12 cellular contexts compared by ENCODE assay signal in genomic region chr1:234849824-234850223, GRCh38.
DNase-seq lines count a peak whose midpoint lies in the region; ATAC-seq and TF ChIP-seq lines count a peak whose summit lies in the region.
"Had no signal": no experiment of that assay in that cellular context is flagged by ENCODE, and none has a peak within 500 bp of the region (broad histone marks: within the 10 kb centered on the region; RNA-seq: fewer than 3 reads in every experiment).

No MANE protein-coding gene starts in this region.

- H3F3A ChIP-seq in SK-N-SH (replicated peaks; ENCODE audit: insufficient read depth): peaks cover 25% of the 10 kb centered on the region

- WGBS in SK-N-SH (ENCODE audit: low lambda C conversion rate): 96% methylated on average over 7 of the region's 7 CpGs
- 60 to 72% (median 65%) methylated on average over 7 of the region's 7 CpGs for WGBS in spleen, 5 donors

- no peak for ATAC-seq in SK-N-SH treated with all-trans-retinoic acid at 6 μM for 48 hours
- ATAC-seq: natural killer cell treated with Interleukin-12 subunit alpha and Interleukin-12 subunit beta and Interleukin-15 and Interleukin-18, amount 100 ng/mL, for 72 hours had no signal

- no peaks in the 10 kb centered on the region for H3K9me3 Mint-ChIP-seq in dendritic cell treated with granulocyte-macrophage colony-stimulating factor and Interleukin-4, amounts not matched to agents 40 ng/mL and 50 ng/mL, for 4 days

- POLR2A ChIA-PET in SK-N-SH (lab: Yijun Ruan, JAX): no interaction called here
- POLR2A ChIA-PET in OCI-LY7 (lab: Charles Lee): interaction anchor here (0.5 to 1.0 kb wide), 2 partner anchors 10 to 113 kb away, joined by 3 read pairs; no protein-coding TSS in a partner anchor

- H3K9me2 ChIP-seq in SK-N-SH (no peaks in the 10 kb centered on the region), OCI-LY7 (ENCODE audit: insufficient read depth, low read length) (no peaks in the 10 kb centered on the region)

- H3K27me3 ChIP-seq in SK-N-SH (ENCODE audit: insufficient read depth) (no peaks in the 10 kb centered on the region), spleen (replicated peaks in 1 of 7) (no peaks in the 10 kb centered on the region), uterus (no peaks in the 10 kb centered on the region), H7 (ENCODE audit: control insufficient read depth, insufficient read depth, low read length) (no peaks in the 10 kb centered on the region)

- TF ChIP-seq CTCF in SK-N-SH (IDR thresholded peaks at IDR 0.05): no peak
- no peak for TF ChIP-seq CTCF in OCI-LY7 (conservative IDR thresholded peaks at IDR 0.05; ENCODE audit: low read length)
- no peak for TF ChIP-seq CTCF in spleen (IDR thresholded peaks at IDR 0.05 in 8 of 11, conservative IDR thresholded peaks at IDR 0.05 in 3 of 11)
- TF ChIP-seq CTCF in uterus (IDR thresholded peaks at IDR 0.05): no peak

- peak overlapping the region; percentile 96 for H3K27ac Mint-ChIP-seq in dendritic cell treated with granulocyte-macrophage colony-stimulating factor and Interleukin-4, amounts not matched to agents 40 ng/mL and 50 ng/mL, for 4 days

- no peaks in the 10 kb centered on the region for H3K79me2 ChIP-seq in SK-N-SH (ENCODE audit: insufficient read depth)
- H3K79me2 ChIP-seq in OCI-LY7 (ENCODE audit: insufficient read depth, low read depth, low read length): no peaks in the 10 kb centered on the region

- H3K27ac ChIP-seq in SK-N-SH (ENCODE audit: low read depth in 2 of 2, low read length in 1 of 2) (peak overlapping the region in 1 of 2 experiments; percentile 57; a peak in 2 of 4 replicates), OCI-LY7 (ENCODE audit: low read depth, low read length, poor library complexity, severe bottlenecking) (no peak overlapping the region), spleen (peak overlapping the region in 7 of 8 donors; percentile 63 to 82 (median 78)), uterus (no peak overlapping the region)
- H3K27ac ChIP-seq: VCaP had no signal

- peaks cover 93% of the 10 kb centered on the region for H3K4me1 Mint-ChIP-seq in dendritic cell treated with granulocyte-macrophage colony-stimulating factor and Interleukin-4, amounts not matched to agents 40 ng/mL and 50 ng/mL, for 4 days (ENCODE audit: low read depth)

- no peaks in the 10 kb centered on the region for H3K36me3 Mint-ChIP-seq in dendritic cell treated with granulocyte-macrophage colony-stimulating factor and Interleukin-4, amounts not matched to agents 40 ng/mL and 50 ng/mL, for 4 days (ENCODE audit: low read depth)

- intact Hi-C loops in OCI-LY7 (cut with micrococcal nuclease; ENCODE audit: unreplicated experiment) (no loop called here), spleen (cut with DNase I; ENCODE audit: low total_unique reads) (loop anchor here (10.0 kb wide), 1 partner anchor 125 kb away; no protein-coding TSS in a partner anchor), uterus (cut with DNase I; ENCODE audit: low total_unique reads) (no loop called here)
- intact Hi-C loops in dendritic cell treated with granulocyte-macrophage colony-stimulating factor and Interleukin-4, amounts not matched to agents 40 ng/mL and 50 ng/mL, for 4 days (cut with micrococcal nuclease): loop anchor here (2.0 to 5.0 kb wide), 4 partner anchors 77 to 233 kb away; no protein-coding TSS in a partner anchor

- no peak overlapping the region for H3K4me3 Mint-ChIP-seq in dendritic cell treated with granulocyte-macrophage colony-stimulating factor and Interleukin-4, amounts not matched to agents 40 ng/mL and 50 ng/mL, for 4 days
- H3K4me3 Mint-ChIP-seq: natural killer cell treated with Interleukin-12 subunit alpha and Interleukin-12 subunit beta and Interleukin-15 and Interleukin-18, amount 100 ng/mL, for 72 hours had no signal

- H3K4me3 ChIP-seq in SK-N-SH (ENCODE audit: low read depth in 2 of 2, low read length in 1 of 2) (no peak overlapping the region), OCI-LY7 (ENCODE audit: low read depth, low read length, poor library complexity, severe bottlenecking) (no peak overlapping the region), spleen (peak overlapping the region in 1 of 8 donors; percentile 25), uterus (no peak overlapping the region), H7 (ENCODE audit: insufficient read depth, low read depth, low read length) (no peak overlapping the region)

- H4K20me1 ChIP-seq in SK-N-SH (ENCODE audit: insufficient read depth) (no peaks in the 10 kb centered on the region), OCI-LY7 (ENCODE audit: insufficient read depth, low read length) (no peaks in the 10 kb centered on the region)

- H3K4me1 ChIP-seq in SK-N-SH (ENCODE audit: control insufficient read depth in 1 of 2, insufficient read depth in 2 of 2, low read depth in 1 of 2, low read length in 1 of 2) (peaks cover 8 to 20% of the 10 kb centered on the region in 2 experiments; a peak in 3 of 4 replicates), OCI-LY7 (ENCODE audit: insufficient read depth, low read length, poor library complexity, severe bottlenecking) (peaks cover 44% of the 10 kb centered on the region), spleen (peaks cover 16 to 65% (median 34%) of the 10 kb centered on the region in 6 donors), uterus (no peaks in the 10 kb centered on the region)

- H3K36me3 ChIP-seq in SK-N-SH (replicated peaks in 1 of 2; ENCODE audit: control insufficient read depth in 1 of 2, insufficient read depth in 2 of 2, low read length in 1 of 2): no peaks in the 10 kb centered on the region
- H3K36me3 ChIP-seq in OCI-LY7 (ENCODE audit: insufficient read depth, low read length): no peaks in the 10 kb centered on the region; the same call in 1 of the 2 replicates
- no peaks in the 10 kb centered on the region for H3K36me3 ChIP-seq in spleen
- no peaks in the 10 kb centered on the region for H3K36me3 ChIP-seq in uterus
- H3K36me3 ChIP-seq in H7 (replicated peaks; ENCODE audit: control insufficient read depth, insufficient read depth, low read length): no peaks in the 10 kb centered on the region

- H3K9ac ChIP-seq in SK-N-SH: no peak overlapping the region

- peak overlapping the region; percentile 7; the same call in 1 of the 2 replicates for H3K4me2 ChIP-seq in SK-N-SH
- H3K4me2 ChIP-seq in OCI-LY7 (ENCODE audit: low read length): no peak overlapping the region

- DNase-seq in SK-N-SH (no peak), OCI-LY7 (ENCODE audit: low spot score) (no peak), spleen (no peak), uterus (no peak), H7 (no peak), UCSD-AML1 (lab: John Stamatoyannopoulos, UW; ENCODE audit: unreplicated experiment) (no peak)
- DNase-seq: activated CD8-positive, alpha-beta memory T cell treated with anti-CD3 and anti-CD28 coated beads for 24 hours; NCI-H1048 had no signal

- no peaks in the 10 kb centered on the region for H3K27me3 Mint-ChIP-seq in dendritic cell treated with granulocyte-macrophage colony-stimulating factor and Interleukin-4, amounts not matched to agents 40 ng/mL and 50 ng/mL, for 4 days
- H3K27me3 Mint-ChIP-seq: natural killer cell treated with Interleukin-12 subunit alpha and Interleukin-12 subunit beta and Interleukin-15 and Interleukin-18, amount 100 ng/mL, for 72 hours had no signal

- no peak for TF ChIP-seq EP300 in SK-N-SH (IDR thresholded peaks at IDR 0.05; ENCODE audit: borderline replicate concordance in 1 of 2, low read depth in 1 of 2, low read length in 1 of 2)

- no TSS peak for BruUV-seq in OCI-LY7 (replicated peaks; lab: Mats Ljungman, UMichigan)

- H3K9me3 ChIP-seq in SK-N-SH (no peaks in the 10 kb centered on the region), OCI-LY7 (ENCODE audit: low read length) (no peaks in the 10 kb centered on the region; the same call in 1 of the 2 replicates), spleen (no peaks in the 10 kb centered on the region), uterus (no peaks in the 10 kb centered on the region)

- TF ChIP-seq RAD21 in SK-N-SH (IDR thresholded peaks at IDR 0.05; ENCODE audit: low read length): no peak

- CTCF ChIA-PET in SK-N-SH (lab: Yijun Ruan, JAX) (interaction anchor here (1.0 to 1.1 kb wide), 2 partner anchors 15 to 234 kb away, joined by 3 read pairs; no protein-coding TSS in a partner anchor), OCI-LY7 (lab: Charles Lee; ENCODE audit: unreplicated experiment) (no interaction called here)

- TF ChIP-seq POLR2A in spleen (IDR thresholded peaks at IDR 0.05): no peak
- no peak for TF ChIP-seq POLR2A in uterus (IDR thresholded peaks at IDR 0.05)

- 0 out of 2 replicates have a peak overlapping the region, but pooled peaks have one; percentile 43 for H2AFZ ChIP-seq in SK-N-SH (ENCODE audit: low read depth)
- peak overlapping the region; percentile 42; the same call in 1 of the 2 replicates for H2AFZ ChIP-seq in OCI-LY7 (ENCODE audit: low read length)

TF ChIP-seq in SK-N-SH, 30 proteins besides CTCF, POLR2A, EP300 and RAD21 (continues in another document):
- TF ChIP-seq NFIC (IDR thresholded peaks at IDR 0.05; ENCODE audit: borderline replicate concordance): no peak
- no peak for TF ChIP-seq NRF1 (IDR thresholded peaks at IDR 0.05; ENCODE audit: low read depth, low read length)
- no peak for TF ChIP-seq RCOR1 (IDR thresholded peaks at IDR 0.05; ENCODE audit: low read length)

TF ChIP-seq in SK-N-SH treated with all-trans-retinoic acid at 6 μM for 48 hours, 23 proteins besides CTCF, POLR2A, EP300 and RAD21 (continues in another document):
- TF ChIP-seq PATZ1 (CRISPR knock-in tag; IDR thresholded peaks at IDR 0.05; ENCODE audit: borderline replicate concordance): no peak
- TF ChIP-seq ZNF565 (CRISPR knock-in tag; conservative IDR thresholded peaks at IDR 0.05; ENCODE audit: low read depth): no peak
- TF ChIP-seq ZC3H10 (CRISPR knock-in tag; IDR thresholded peaks at IDR 0.05): no peak
- no peak for TF ChIP-seq ZFP3 (CRISPR knock-in tag; IDR thresholded peaks at IDR 0.05)
- no peak for TF ChIP-seq PPARA (CRISPR knock-in tag; IDR thresholded peaks at IDR 0.05; ENCODE audit: borderline replicate concordance)
- TF ChIP-seq TOX (CRISPR knock-in tag; IDR thresholded peaks at IDR 0.05; ENCODE audit: borderline replicate concordance): no peak
- no peak for TF ChIP-seq BACH2 (CRISPR knock-in tag; IDR thresholded peaks at IDR 0.05; ENCODE audit: borderline replicate concordance)
- TF ChIP-seq TCF4 (CRISPR knock-in tag; IDR thresholded peaks at IDR 0.05; ENCODE audit: borderline replicate concordance): no peak

Comparison
In these comparisons a context has a peak if more than half of its experiments do, and no peak if none do; other contexts are left out.
1. H3K27ac ChIP-seq: peak in spleen (7 of 8); none in OCI-LY7 (single experiment) and uterus (0 of 2).
2. intact Hi-C loops: an anchor here in dendritic cell treated with granulocyte-macrophage colony-stimulating factor and Interleukin-4, amounts not matched to agents 40 ng/mL and 50 ng/mL, for 4 days (2.0 to 5.0 kb wide) and spleen (10.0 kb wide); none called in OCI-LY7 and uterus.